ENCODE assay signal across 8 cellular contexts in the genomic region with DNA sequence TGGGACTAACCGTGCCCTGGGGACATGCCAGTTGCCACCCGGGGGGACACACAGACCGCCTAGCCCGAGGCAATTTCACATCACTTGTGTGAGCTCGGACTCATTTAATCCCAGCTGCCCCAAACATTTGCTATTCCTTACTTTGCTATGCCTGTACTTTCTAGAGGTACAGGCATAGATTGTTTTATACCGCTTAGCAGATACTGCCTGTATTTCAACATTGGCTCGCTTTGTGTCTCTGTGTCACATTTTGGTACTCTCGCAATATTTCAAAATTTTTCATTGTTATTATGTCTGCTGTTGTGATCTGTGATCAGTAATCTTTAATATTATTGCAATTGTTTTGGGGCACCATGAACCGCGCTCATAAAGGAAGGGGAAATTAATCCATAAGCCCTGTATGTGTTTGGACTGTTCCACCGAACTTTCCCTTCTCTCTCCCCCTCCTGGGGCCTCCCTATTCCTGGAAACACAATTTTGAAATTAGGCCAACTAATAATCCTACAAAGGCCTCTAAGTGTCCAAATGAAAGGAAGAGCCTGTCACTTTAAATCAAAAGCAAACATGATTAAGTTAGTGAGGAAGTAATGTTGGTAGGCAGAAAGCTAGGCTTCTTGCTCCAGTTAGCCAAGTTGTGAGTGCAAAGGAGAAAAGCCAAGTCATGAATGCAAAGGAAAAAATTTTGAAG. TPM values are rescaled to one million over a fixed set of nuclear protein-coding genes. Genes with fewer than 3 reads are reported as not detected.
DNase-seq lines count a peak whose midpoint lies in the region; ATAC-seq and TF ChIP-seq lines count a peak whose summit lies in the region.

No MANE protein-coding gene starts in this region.

- no peak for TF ChIP-seq EP300 in stomach (IDR thresholded peaks at IDR 0.05)

- no peak for TF ChIP-seq POLR2A in stomach (IDR thresholded peaks at IDR 0.05)

- 3 to 11% (median 6%) methylated on average over 10 to 11 of the region's 11 CpGs for WGBS in stomach, 5 donors

- TF ChIP-seq CTCF in AG10803 (conservative IDR thresholded peaks at IDR 0.05; ENCODE audit: low read length) (no peak), stomach (IDR thresholded peaks at IDR 0.05) (no peak)

- H3K27ac Mint-ChIP-seq in activated naive CD8-positive, alpha-beta T cell treated with anti-CD3 and anti-CD28 coated beads, Interleukin-2, amount 50 U/mL, for 24 hours = peak overlapping the region; percentile 78

- H3K36me3 Mint-ChIP-seq in activated naive CD8-positive, alpha-beta T cell treated with anti-CD3 and anti-CD28 coated beads, Interleukin-2, amount 50 U/mL, for 24 hours (ENCODE audit: low read depth) = peaks cover 4% of the 10 kb centered on the region

- H3K4me3 ChIP-seq in AG10803 (ENCODE audit: low read length) = peak overlapping the region; percentile 83
- peak overlapping the region; percentile 89 for H3K4me3 ChIP-seq in HUES48 (ENCODE audit: low read depth, low read length)
- peak overlapping the region; percentile 82 to 89 (median 86) for H3K4me3 ChIP-seq in stomach

- intact Hi-C loops in stomach (cut with DNase I; ENCODE audit: low total_unique reads) = no loop called here

- H3K9me3 Mint-ChIP-seq in activated naive CD8-positive, alpha-beta T cell treated with anti-CD3 and anti-CD28 coated beads, Interleukin-2, amount 50 U/mL, for 24 hours = no peaks in the 10 kb centered on the region

- peaks cover 14% of the 10 kb centered on the region; the same call in 1 of the 2 replicates for H3K36me3 ChIP-seq in HUES48 (ENCODE audit: control insufficient read depth, insufficient read depth, low read length)
- peaks cover 0 to 10% (median 8%) of the 10 kb centered on the region in 4 donors for H3K36me3 ChIP-seq in stomach

- peaks cover 17% of the 10 kb centered on the region; the same call in 1 of the 2 replicates for H3K4me1 ChIP-seq in HUES48 (ENCODE audit: control insufficient read depth, insufficient read depth, low read length)
- peaks cover 18 to 43% (median 23%) of the 10 kb centered on the region in 4 donors for H3K4me1 ChIP-seq in stomach

- no peak for DNase-seq in AG10803 (ENCODE audit: low read depth)
- DNase-seq in activated naive CD8-positive, alpha-beta T cell treated with anti-CD3 and anti-CD28 coated beads, Interleukin-2, amount 50 U/mL, for 24 hours = no peak
- peak; percentile 32 for DNase-seq in iris pigment epithelial cell (ENCODE audit: low read depth)
- no peak for DNase-seq in stomach
- DNase-seq in SKM-1 treated with dmso at 0.1 percent for 144 hours (lab: John Stamatoyannopoulos, UW; ENCODE audit: unreplicated experiment) = no peak
- DNase-seq in stimulated activated naive CD4-positive, alpha-beta T cell treated with Interleukin-2 at 50 U/mL for 16 hours (lab: John Stamatoyannopoulos, UW) = no peak

- H3K27ac ChIP-seq in HUES48 (ENCODE audit: low read depth, low read length) (peak overlapping the region; percentile 87), stomach (peak overlapping the region; percentile 90 to 98 (median 91))

- no peaks in the 10 kb centered on the region for H3K27me3 Mint-ChIP-seq in activated naive CD8-positive, alpha-beta T cell treated with anti-CD3 and anti-CD28 coated beads, Interleukin-2, amount 50 U/mL, for 24 hours

- peaks cover 21% of the 10 kb centered on the region for H3K4me1 Mint-ChIP-seq in activated naive CD8-positive, alpha-beta T cell treated with anti-CD3 and anti-CD28 coated beads, Interleukin-2, amount 50 U/mL, for 24 hours

- H3K9me3 ChIP-seq in HUES48 (ENCODE audit: control insufficient read depth, insufficient read depth, low read length) = no peaks in the 10 kb centered on the region
- no peaks in the 10 kb centered on the region for H3K9me3 ChIP-seq in stomach

- peak overlapping the region; percentile 89; the same call in 1 of the 2 replicates for H3K9ac ChIP-seq in HUES48 (ENCODE audit: low read depth, low read length)

- no peak for ATAC-seq in activated naive CD8-positive, alpha-beta T cell treated with anti-CD3 and anti-CD28 coated beads, Interleukin-2, amount 50 U/mL, for 24 hours
- no peak for ATAC-seq in HG02588 (IDR thresholded peaks at IDR 0.05; ENCODE audit: unreplicated experiment)

- H3K27me3 ChIP-seq in HUES48 (ENCODE audit: control insufficient read depth, insufficient read depth, low read length) = no peaks in the 10 kb centered on the region
- H3K27me3 ChIP-seq in stomach = no peaks in the 10 kb centered on the region

- H3K4me3 Mint-ChIP-seq in activated naive CD8-positive, alpha-beta T cell treated with anti-CD3 and anti-CD28 coated beads, Interleukin-2, amount 50 U/mL, for 24 hours = peak overlapping the region; percentile 87

RNA-seq across cellular contexts. Expression of a gene that starts 0.6 kb away (rescaled TPM):
- total RNA-seq in stomach = 10 to 100 TPM in 4 of 5 donors, 1 to 10 TPM in 1; 2.3 to 68.9 (median 33.8) TPM
- 10 to 100 TPM; 11.6 to 29.0 (median 22.8) TPM for polyA plus RNA-seq in stomach

RNA-seq across cellular contexts. Expression of a gene that starts 26.1 kb away (rescaled TPM):
- 10 to 100 TPM in 3 of 5 donors, 1 to 10 TPM in 2; 3.5 to 95.9 (median 17.4) TPM for total RNA-seq in stomach
- 10 to 100 TPM in 1 of 3 donors, 1 to 10 TPM in 2; 6.4 to 11.9 (median 7.5) TPM for polyA plus RNA-seq in stomach
